25 cellular contexts compared by ENCODE assay signal in genomic region chr2:68390600-68390999, GRCh38. TPM values are rescaled to one million over a fixed set of nuclear protein-coding genes. Genes with fewer than 3 reads are reported as not detected.
DNase-seq lines count a peak whose midpoint lies in the region; ATAC-seq and TF ChIP-seq lines count a peak whose summit lies in the region.
"Had no signal": no experiment of that assay in that cellular context is flagged by ENCODE, and none has a peak within 500 bp of the region (broad histone marks: within the 10 kb centered on the region; RNA-seq: fewer than 3 reads in every experiment).

No MANE protein-coding gene starts in this region.

- H3K27ac Mint-ChIP-seq in CD4-positive, CD25-positive, alpha-beta regulatory T cell, result no peak overlapping the region
- H3K27ac Mint-ChIP-seq: activated CD4-positive, alpha-beta T cell treated with anti-CD3 and anti-CD28 coated beads, Interleukin-2, amount 10 ng/mL, durations not matched to agents 7 days and 5 days; activated naive CD4-positive, alpha-beta T cell treated with anti-CD3 and anti-CD28 coated beads for 36 hours; mesothelial cell of epicardium had no signal

- H3K79me2 ChIP-seq in Loucy (ENCODE audit: insufficient read depth, low read length), result no peaks in the 10 kb centered on the region
- no peaks in the 10 kb centered on the region for H3K79me2 ChIP-seq in hepatocyte

- H3K36me3 ChIP-seq in CD4-positive, CD25-positive, alpha-beta regulatory T cell (ENCODE audit: control insufficient read depth, insufficient read depth, low read length), result no peaks in the 10 kb centered on the region
- H3K36me3 ChIP-seq in Loucy (ENCODE audit: insufficient read depth, low read length) (no peaks in the 10 kb centered on the region), neutrophil (peaks cover 96% of the 10 kb centered on the region), hepatocyte (replicated peaks; ENCODE audit: insufficient read depth, low read depth) (no peaks in the 10 kb centered on the region)
- H3K36me3 ChIP-seq: suprapubic skin had no signal

- H2AFZ ChIP-seq in Loucy (ENCODE audit: low read length) (peak overlapping the region; percentile 8; the same call in 1 of the 2 replicates), hepatocyte (no peak overlapping the region)
- H2AFZ ChIP-seq: GM23248 had no signal

- no peak for TF ChIP-seq CTCF in Loucy (conservative IDR thresholded peaks at IDR 0.05; ENCODE audit: low read length)
- TF ChIP-seq CTCF in neutrophil (IDR thresholded peaks at IDR 0.05), result no peak
- TF ChIP-seq CTCF in hepatocyte (IDR thresholded peaks at IDR 0.05; ENCODE audit: poor library complexity), result no peak

- H3K4me3 Mint-ChIP-seq in CD4-positive, CD25-positive, alpha-beta regulatory T cell, result no peak overlapping the region
- H3K4me3 Mint-ChIP-seq: activated CD4-positive, alpha-beta T cell treated with anti-CD3 and anti-CD28 coated beads, Interleukin-2, amount 10 ng/mL, durations not matched to agents 7 days and 5 days; activated naive CD4-positive, alpha-beta T cell treated with anti-CD3 and anti-CD28 coated beads for 36 hours; mesothelial cell of epicardium; naive thymus-derived CD8-positive, alpha-beta T cell had no signal

- H3K9me3 Mint-ChIP-seq in CD4-positive, CD25-positive, alpha-beta regulatory T cell, result peaks cover 0 to 1% (median 0%) of the 10 kb centered on the region in 7 donors
- H3K9me3 Mint-ChIP-seq: activated naive CD4-positive, alpha-beta T cell treated with anti-CD3 and anti-CD28 coated beads for 36 hours; mesothelial cell of epicardium; naive thymus-derived CD8-positive, alpha-beta T cell had no signal

- ATAC-seq in CD4-positive, CD25-positive, alpha-beta regulatory T cell (ENCODE audit: low read depth in 2 of 2), result no peak
- ATAC-seq: K562; naive thymus-derived CD8-positive, alpha-beta T cell had no signal

- no peaks in the 10 kb centered on the region for H4K20me1 ChIP-seq in Loucy (ENCODE audit: insufficient read depth, low read length, poor library complexity, severe bottlenecking)
- H4K20me1 ChIP-seq in hepatocyte (ENCODE audit: insufficient read depth, poor library complexity, severe bottlenecking), result no peaks in the 10 kb centered on the region

- no peaks in the 10 kb centered on the region for H3K27me3 ChIP-seq in CD4-positive, CD25-positive, alpha-beta regulatory T cell (ENCODE audit: control insufficient read depth, insufficient read depth, low read length)
- H3K27me3 ChIP-seq in Loucy (ENCODE audit: insufficient read depth, low read length, poor library complexity, severe bottlenecking) (no peaks in the 10 kb centered on the region), neutrophil (no peaks in the 10 kb centered on the region), hepatocyte (peaks cover 9% of the 10 kb centered on the region)
- H3K27me3 ChIP-seq: heart right ventricle, suprapubic skin had no signal

- DNase-seq in CD4-positive, CD25-positive, alpha-beta regulatory T cell, result no peak
- DNase-seq in caudate nucleus (lab: John Stamatoyannopoulos, UW) (no peak), NCI-H748 (lab: John Stamatoyannopoulos, UW; ENCODE audit: unreplicated experiment) (no peak), hepatocyte (ENCODE audit: low spot score) (no peak)
- no peak for DNase-seq in activated naive CD4-positive, alpha-beta T cell (lab: John Stamatoyannopoulos, UW)
- DNase-seq: activated CD4-positive, alpha-beta T cell treated with anti-CD3 and anti-CD28 coated beads, Interleukin-2, amount 10 ng/mL, durations not matched to agents 7 days and 5 days; activated naive CD4-positive, alpha-beta T cell treated with anti-CD3 and anti-CD28 coated beads for 36 hours; activated T-cell treated with anti-CD3 and anti-CD28 coated beads, Interleukin-2, amount 50 U/mL, for 48 hours; amniotic stem cell; GM23248; heart right ventricle; naive thymus-derived CD8-positive, alpha-beta T cell; NCI-H1694; NCI-H2171 treated with DMSO at 0.1 percent for 48 hours; NCI-H526 treated with DMSO at 0.1 percent for 48 hours; small intestine; stimulated activated CD4-positive, alpha-beta T cell treated with anti-CD3 and anti-CD28 coated beads, Interleukin-2, amount 100 ng/mL, for 24 hours had no signal

- H3K4me2 ChIP-seq in Loucy (ENCODE audit: low read depth, low read length, poor library complexity, severe bottlenecking) (peak overlapping the region; percentile 5), hepatocyte (no peak overlapping the region)

- peaks cover 28% of the 10 kb centered on the region for H3K4me1 ChIP-seq in CD4-positive, CD25-positive, alpha-beta regulatory T cell (ENCODE audit: control insufficient read depth, insufficient read depth, low read length, poor library complexity, severe bottlenecking)
- H3K4me1 ChIP-seq in Loucy (ENCODE audit: insufficient read depth, low read length, poor library complexity, severe bottlenecking) (peaks cover 53% of the 10 kb centered on the region), neutrophil (ENCODE audit: control insufficient read depth in 1 of 2, insufficient read depth in 1 of 2, low read depth in 1 of 2, low read length in 1 of 2) (peaks cover 65 to 69% of the 10 kb centered on the region in 2 experiments), hepatocyte (ENCODE audit: insufficient read depth) (no peaks in the 10 kb centered on the region)

- H3K9me2 ChIP-seq in Loucy (replicated peaks; ENCODE audit: low read depth, low read length) (no peaks in the 10 kb centered on the region), hepatocyte (replicated peaks; ENCODE audit: insufficient read depth) (no peaks in the 10 kb centered on the region)

- H3F3A ChIP-seq in Loucy (ENCODE audit: low read depth), result 0 out of 2 replicates have a peak, but pooled peaks cover 2% of the 10 kb centered on the region

- H3K4me1 Mint-ChIP-seq in CD4-positive, CD25-positive, alpha-beta regulatory T cell, result peaks cover 26 to 33% (median 31%) of the 10 kb centered on the region in 4 donors
- H3K4me1 Mint-ChIP-seq: mesothelial cell of epicardium had no signal

- no peak overlapping the region for H3K27ac ChIP-seq in CD4-positive, CD25-positive, alpha-beta regulatory T cell (ENCODE audit: insufficient read depth, low read length, poor library complexity, severe bottlenecking)
- H3K27ac ChIP-seq in caudate nucleus (ENCODE audit: low read depth, low read length), result peak overlapping the region; percentile 21
- H3K27ac ChIP-seq in neutrophil, result peak overlapping the region; percentile 94
- H3K27ac ChIP-seq in hepatocyte, result no peak overlapping the region
- H3K27ac ChIP-seq: GM23248, RWPE1, suprapubic skin, VCaP had no signal

- H3K27me3 Mint-ChIP-seq in CD4-positive, CD25-positive, alpha-beta regulatory T cell, result no peaks in the 10 kb centered on the region

- no peaks in the 10 kb centered on the region for H3K36me3 Mint-ChIP-seq in CD4-positive, CD25-positive, alpha-beta regulatory T cell
- H3K36me3 Mint-ChIP-seq: mesothelial cell of epicardium; naive thymus-derived CD8-positive, alpha-beta T cell had no signal

- peak overlapping the region; percentile 38 for H3K4me3 ChIP-seq in CD4-positive, CD25-positive, alpha-beta regulatory T cell (ENCODE audit: low read depth, low read length)
- H3K4me3 ChIP-seq in Loucy (ENCODE audit: low read length, poor library complexity, severe bottlenecking), result no peak overlapping the region
- peak overlapping the region in 1 of 2 experiments; percentile 42 for H3K4me3 ChIP-seq in neutrophil (ENCODE audit: low read depth in 1 of 2, low read length in 1 of 2)
- H3K4me3 ChIP-seq in hepatocyte, result no peak overlapping the region
- H3K4me3 ChIP-seq: GM23248, heart right ventricle, K562, suprapubic skin had no signal

- no peak overlapping the region for H3K9ac ChIP-seq in Loucy (ENCODE audit: low read depth, low read length, poor library complexity, severe bottlenecking)
- H3K9ac ChIP-seq: GM23248 had no signal

- H3K9me3 ChIP-seq in CD4-positive, CD25-positive, alpha-beta regulatory T cell (ENCODE audit: control insufficient read depth in 2 of 2, low read length in 2 of 2), result no peaks in the 10 kb centered on the region
- H3K9me3 ChIP-seq in Loucy (ENCODE audit: insufficient read depth, low read depth, low read length) (no peaks in the 10 kb centered on the region), neutrophil (no peaks in the 10 kb centered on the region), hepatocyte (ENCODE audit: low read depth) (no peaks in the 10 kb centered on the region)
- H3K9me3 ChIP-seq: heart right ventricle, suprapubic skin had no signal

RNA-seq across cellular contexts. Expression of gene PLEK, which starts 25.5 kb away (rescaled TPM):
- 10.1 TPM for total RNA-seq in CD4-positive, CD25-positive, alpha-beta regulatory T cell
- polyA plus RNA-seq in CD4-positive, CD25-positive, alpha-beta regulatory T cell, result 1 to 10 TPM; 2.2 to 8.7 (median 5.1) TPM
- total RNA-seq in hepatocyte, result 0.08 and 0.93 TPM in 2 replicates
- polyA plus RNA-seq in hepatocyte, result 0.72 and 0.92 TPM in 2 replicates
- total RNA-seq: GM23248, HT-29, mesothelial cell of epicardium had no signal

Comparison
In these comparisons a context has a peak if more than half of its experiments do, and no peak if none do; other contexts are left out.
1. H3K27ac ChIP-seq: peak in caudate nucleus (single experiment) and neutrophil (single experiment); none in CD4-positive, CD25-positive, alpha-beta regulatory T cell (single experiment) and hepatocyte (single experiment).